Comparison of ENCODE assay signal across 13 cellular contexts in genomic region chr12:47652491-47653234, GRCh38. TPM values are rescaled to one million over a fixed set of nuclear protein-coding genes. Genes with fewer than 3 reads are reported as not detected.
DNase-seq lines count a peak whose midpoint lies in the region; ATAC-seq and TF ChIP-seq lines count a peak whose summit lies in the region.
"Had no signal": no experiment of that assay in that cellular context is flagged by ENCODE, and none has a peak within 500 bp of the region (broad histone marks: within the 10 kb centered on the region; RNA-seq: fewer than 3 reads in every experiment).

No MANE protein-coding gene starts in this region.

- H3K27ac ChIP-seq in SU-DHL-6 (ENCODE audit: low read depth, low read length): peak overlapping the region; percentile 26; the same call in 1 of the 2 replicates
- H3K27ac ChIP-seq in upper lobe of right lung: no peak overlapping the region
- no peak overlapping the region for H3K27ac ChIP-seq in smooth muscle cell (ENCODE audit: low read depth)
- H3K27ac ChIP-seq: tibial nerve had no signal

- H4K20me1 ChIP-seq in SU-DHL-6 (ENCODE audit: low read depth, low read length): no peaks in the 10 kb centered on the region
- no peaks in the 10 kb centered on the region for H4K20me1 ChIP-seq in smooth muscle cell (ENCODE audit: low read depth)

- H3K4me2 ChIP-seq in SU-DHL-6 (ENCODE audit: low read depth, low read length, poor library complexity, severe bottlenecking): no peak overlapping the region
- no peak overlapping the region for H3K4me2 ChIP-seq in smooth muscle cell

- H3K4me1 ChIP-seq in upper lobe of right lung: peaks cover 13% of the 10 kb centered on the region
- H3K4me1 ChIP-seq in smooth muscle cell (ENCODE audit: low read depth): no peaks in the 10 kb centered on the region

- DNase-seq in SIG-M5 treated with dmso at 0.1 percent for 504 hours (lab: John Stamatoyannopoulos, UW; ENCODE audit: unreplicated experiment): peak; percentile 20
- no peak for DNase-seq in SIG-M5 (lab: John Stamatoyannopoulos, UW)
- DNase-seq in iPS DF 19.7 (ENCODE audit: low read depth, low spot score): peak; percentile 7
- no peak for DNase-seq in upper lobe of right lung
- DNase-seq in smooth muscle cell (lab: John Stamatoyannopoulos, UW; ENCODE audit: unreplicated experiment): no peak
- DNase-seq: ACHN; naive B cell; NCI-H524; stimulated activated CD4-positive, alpha-beta T cell treated with anti-CD3 and anti-CD28 coated beads, Interleukin-4, amount 100 ng/mL, for 24 hours had no signal

- no peak overlapping the region for H2AFZ ChIP-seq in SU-DHL-6 (ENCODE audit: low read depth, low read length, severe bottlenecking)
- H2AFZ ChIP-seq in smooth muscle cell (ENCODE audit: low read depth): no peak overlapping the region

- H3K9me3 ChIP-seq in SU-DHL-6 (ENCODE audit: insufficient read depth, low read length) (no peaks in the 10 kb centered on the region), upper lobe of right lung (no peaks in the 10 kb centered on the region), smooth muscle cell (replicated peaks; ENCODE audit: low read depth) (no peaks in the 10 kb centered on the region)
- H3K9me3 ChIP-seq: tibial nerve had no signal

- H3K4me3 ChIP-seq in SU-DHL-6 (ENCODE audit: insufficient read depth, low read length, poor library complexity, severe bottlenecking) (no peak overlapping the region), upper lobe of right lung (no peak overlapping the region), smooth muscle cell (no peak overlapping the region)
- H3K4me3 ChIP-seq: tibial nerve had no signal

- H3K79me2 ChIP-seq in SU-DHL-6 (ENCODE audit: insufficient read depth, low read length) (no peaks in the 10 kb centered on the region), smooth muscle cell (ENCODE audit: low read depth) (no peaks in the 10 kb centered on the region)

- ATAC-seq in upper lobe of right lung (peak; percentile 67), HG03571 (IDR thresholded peaks at IDR 0.05; ENCODE audit: unreplicated experiment) (no peak), HG03025 (IDR thresholded peaks at IDR 0.05; ENCODE audit: low FRiP score, unreplicated experiment) (no peak)

- H3K9me2 ChIP-seq in SU-DHL-6 (replicated peaks; ENCODE audit: insufficient read depth, low read length): no peaks in the 10 kb centered on the region

- intact Hi-C loops in upper lobe of right lung (cut with DNase I): no loop called here

- TF ChIP-seq CTCF in SU-DHL-6 (IDR thresholded peaks at IDR 0.05; ENCODE audit: insufficient read depth, low read length, poor library complexity, severe bottlenecking) (no peak), upper lobe of right lung (IDR thresholded peaks at IDR 0.05) (no peak), smooth muscle cell (IDR thresholded peaks at IDR 0.05; ENCODE audit: borderline replicate concordance, insufficient read depth, poor library complexity, severe bottlenecking) (no peak)

- WGBS in smooth muscle cell (ENCODE audit: low lambda C conversion rate): 43% methylated on average over 4 of the region's 4 CpGs

- H3K27me3 ChIP-seq in SU-DHL-6 (ENCODE audit: low read length) (no peaks in the 10 kb centered on the region), upper lobe of right lung (no peaks in the 10 kb centered on the region), smooth muscle cell (ENCODE audit: low read depth) (no peaks in the 10 kb centered on the region)
- H3K27me3 ChIP-seq: tibial nerve had no signal

- H3F3A ChIP-seq in SU-DHL-6 (ENCODE audit: insufficient read depth) (0 out of 2 replicates have a peak, but pooled peaks cover 4% of the 10 kb centered on the region), smooth muscle cell (ENCODE audit: low read depth) (peaks cover 5% of the 10 kb centered on the region)

- H3K9ac ChIP-seq in SU-DHL-6 (ENCODE audit: low read length) (no peak overlapping the region), smooth muscle cell (ENCODE audit: low read depth) (no peak overlapping the region)

- H3K36me3 ChIP-seq in SU-DHL-6 (ENCODE audit: low read length) (no peaks in the 10 kb centered on the region), upper lobe of right lung (no peaks in the 10 kb centered on the region), smooth muscle cell (ENCODE audit: low read depth) (no peaks in the 10 kb centered on the region)
- H3K36me3 ChIP-seq: tibial nerve had no signal

RNA-seq across cellular contexts. Expression of gene RPAP3, which starts 53.2 kb away (rescaled TPM):
- total RNA-seq in upper lobe of right lung (19.9 TPM), smooth muscle cell (23.0 and 28.6 TPM in 2 replicates)
- polyA plus RNA-seq in smooth muscle cell: 17.0 and 18.9 TPM in 2 replicates

Comparison
In these comparisons a context has a peak if more than half of its experiments do, and no peak if none do; other contexts are left out.
1. DNase-seq: peak in SIG-M5 treated with dmso at 0.1 percent for 504 hours (single experiment) and iPS DF 19.7 (single experiment); none in SIG-M5 (single experiment), upper lobe of right lung (single experiment) and smooth muscle cell (single experiment).